In the genomic region with DNA sequence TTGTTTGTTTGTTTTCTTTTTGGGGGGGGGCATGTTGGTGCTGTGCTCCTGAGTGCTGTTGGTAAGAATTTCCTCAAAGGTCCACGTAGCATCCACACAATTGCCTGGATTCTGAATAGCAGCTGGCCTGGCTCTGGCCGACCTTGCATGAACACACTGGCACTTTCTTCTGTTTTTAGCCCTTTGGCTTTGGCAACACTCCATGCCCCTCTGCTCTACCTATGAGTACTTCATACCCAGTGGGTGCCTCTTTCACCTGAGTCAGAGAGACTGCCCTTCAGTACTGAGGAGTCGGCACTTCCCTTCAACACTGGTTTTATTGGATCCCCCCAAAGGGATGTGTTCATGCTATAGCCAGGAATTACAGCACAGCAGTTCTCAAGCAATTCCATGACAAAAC, we compare ENCODE assay signal across 32 cellular contexts. TPM values are rescaled to one million over a fixed set of nuclear protein-coding genes. Genes with fewer than 3 reads are reported as not detected.
"Had no signal": no experiment of that assay in that cellular context is flagged by ENCODE, and none has a peak within 500 bp of the region (broad histone marks: within the 10 kb centered on the region; RNA-seq: fewer than 3 reads in every experiment).

No MANE protein-coding gene starts in this region.

- H3K27ac Mint-ChIP-seq: dendritic cell treated with granulocyte-macrophage colony-stimulating factor and Interleukin-4, amounts not matched to agents 40 ng/mL and 50 ng/mL, for 4 days; effector memory CD8-positive, alpha-beta T cell; endodermal cell; mesothelial cell of epicardium; naive B cell had no signal

- DNase-seq: colonic mucosa; cortex of kidney; effector CD8-positive, alpha-beta T cell; effector memory CD8-positive, alpha-beta T cell; endodermal cell; erythroblast; esophagus squamous epithelium; foreskin fibroblast; foreskin melanocyte; gastrocnemius medialis; glutamatergic neuron; head of caudate nucleus; heart right ventricle; hippocampal formation; left cardiac atrium; left lung; left ventricle myocardium superior; lower lobe of right lung; mesenchymal stem cell; mucosa of descending colon; naive B cell had no signal

- H3K9me3 Mint-ChIP-seq: dendritic cell treated with granulocyte-macrophage colony-stimulating factor and Interleukin-4, amounts not matched to agents 40 ng/mL and 50 ng/mL, for 4 days; endodermal cell had no signal

- H3K36me3 Mint-ChIP-seq: mesothelial cell of epicardium had no signal

- ATAC-seq: effector memory CD8-positive, alpha-beta T cell; esophagus mucosa; gastrocnemius medialis; heart right ventricle; left cardiac atrium; left lung; left ventricle myocardium superior; lower lobe of right lung; mucosa of descending colon had no signal

- H3K4me3 ChIP-seq: colonic mucosa, esophagus squamous epithelium, gastrocnemius medialis, heart right ventricle, left lung, lower lobe of right lung, mucosa of descending colon had no signal

- H3K27me3 ChIP-seq: colonic mucosa, gastrocnemius medialis, left lung had no signal

- H3K4me3 Mint-ChIP-seq: dendritic cell treated with granulocyte-macrophage colony-stimulating factor and Interleukin-4, amounts not matched to agents 40 ng/mL and 50 ng/mL, for 4 days; effector memory CD8-positive, alpha-beta T cell; endodermal cell; mesothelial cell of epicardium; naive B cell had no signal

- H3K27ac ChIP-seq: colonic mucosa, epithelial cell of prostate, esophagus squamous epithelium, gastrocnemius medialis, heart right ventricle, left lung, lower lobe of right lung had no signal

- H3K36me3 ChIP-seq: colonic mucosa, esophagus squamous epithelium, gastrocnemius medialis, heart right ventricle, left lung, lower lobe of right lung had no signal

- H3K4me1 Mint-ChIP-seq: endodermal cell, naive B cell had no signal

- H3K9me3 ChIP-seq: colonic mucosa, esophagus squamous epithelium, gastrocnemius medialis, left lung, lower lobe of right lung, mucosa of descending colon had no signal

- H3K4me1 ChIP-seq: colonic mucosa, esophagus squamous epithelium, left lung, lower lobe of right lung had no signal

RNA-seq across cellular contexts. Expression of a gene that starts 7.2 kb away (rescaled TPM):
- total RNA-seq: colonic mucosa, dermis microvascular lymphatic vessel endothelial cell, endodermal cell, esophagus mucosa, esophagus squamous epithelium, gastrocnemius medialis, glomerular endothelial cell, heart right ventricle, kidney epithelial cell, left cardiac atrium, left lung, left ventricle myocardium superior, lower leg skin, lower lobe of right lung, lung microvascular endothelial cell, mesenteric fat pad, mesothelial cell of epicardium, mucosa of descending colon, myocyte had no signal
